In the genomic region with DNA sequence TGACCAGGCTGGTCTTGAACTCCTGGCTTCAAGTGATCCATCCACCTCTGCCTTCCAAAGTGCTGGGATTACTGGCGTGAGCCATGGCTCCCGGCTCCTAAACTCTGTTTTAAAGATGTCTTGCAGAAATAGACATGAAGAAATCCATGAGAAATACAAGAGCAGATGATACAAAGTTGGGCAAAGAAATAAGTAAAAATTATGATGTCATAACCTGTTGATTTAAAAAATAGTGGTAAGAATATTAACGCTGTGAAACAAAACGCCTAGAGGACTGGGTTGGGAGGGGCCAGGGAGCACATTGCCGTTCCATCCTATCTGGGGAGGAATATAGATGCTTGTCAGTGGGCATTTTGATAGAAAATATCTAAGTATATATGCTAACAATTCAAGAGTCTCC, we compare ENCODE assay signal across 21 cellular contexts. TPM values are rescaled to one million over a fixed set of nuclear protein-coding genes. Genes with fewer than 3 reads are reported as not detected.
A peak's percentile ranks its signal among the peaks of the same experiment; 100 is the strongest.
DNase-seq lines count a peak whose midpoint lies in the region; ATAC-seq and TF ChIP-seq lines count a peak whose summit lies in the region.
"Had no signal": no experiment of that assay in that cellular context is flagged by ENCODE, and none has a peak within 500 bp of the region (broad histone marks: within the 10 kb centered on the region; RNA-seq: fewer than 3 reads in every experiment).

No MANE protein-coding gene starts in this region.

- intact Hi-C loops in PC-3 (cut with micrococcal nuclease) = no loop called here

- H3K9me3 Mint-ChIP-seq in activated T-cell treated with anti-CD3 and anti-CD28 coated beads, Interleukin-2, amount 50 U/mL, for 24 hours = no peaks in the 10 kb centered on the region
- peaks cover 5% of the 10 kb centered on the region for H3K9me3 Mint-ChIP-seq in activated naive CD8-positive, alpha-beta T cell treated with anti-CD3 and anti-CD28 coated beads for 36 hours
- H3K9me3 Mint-ChIP-seq: mesothelial cell of epicardium had no signal

- POLR2A ChIA-PET in PC-3 (lab: Charles Lee; ENCODE audit: unreplicated experiment) = no interaction called here

- H3K9me2 ChIP-seq in PC-3 (replicated peaks; ENCODE audit: low read length) = no peaks in the 10 kb centered on the region

- no peaks in the 10 kb centered on the region for H4K20me1 ChIP-seq in PC-3 (ENCODE audit: low read length)

- no peak overlapping the region for H2AFZ ChIP-seq in PC-3 (ENCODE audit: low read length)

- no peaks in the 10 kb centered on the region for H3F3A ChIP-seq in PC-3 (ENCODE audit: low read length, unreplicated experiment)

- TF ChIP-seq CTCF in GM12865 (IDR thresholded peaks at IDR 0.05; ENCODE audit: insufficient read depth, low read depth, low read length, missing control alignments) (no peak), neutrophil (IDR thresholded peaks at IDR 0.05) (no peak), PC-3 (conservative IDR thresholded peaks at IDR 0.05; ENCODE audit: low read depth, low read length) (no peak)

- H3K4me1 Mint-ChIP-seq in activated T-cell treated with anti-CD3 and anti-CD28 coated beads, Interleukin-2, amount 50 U/mL, for 24 hours (ENCODE audit: low read depth) = peaks cover 74% of the 10 kb centered on the region
- peaks cover 59% of the 10 kb centered on the region for H3K4me1 Mint-ChIP-seq in activated naive CD8-positive, alpha-beta T cell treated with anti-CD3 and anti-CD28 coated beads for 36 hours

- no TSS peak for BruUV-seq in PC-3 (replicated peaks; lab: Mats Ljungman, UMichigan)

- H3K4me3 Mint-ChIP-seq in activated T-cell treated with anti-CD3 and anti-CD28 coated beads, Interleukin-2, amount 50 U/mL, for 24 hours = peak overlapping the region; percentile 94
- H3K4me3 Mint-ChIP-seq in activated naive CD8-positive, alpha-beta T cell treated with anti-CD3 and anti-CD28 coated beads for 36 hours = peak overlapping the region; percentile 94
- H3K4me3 Mint-ChIP-seq: mesothelial cell of epicardium had no signal

- DNase-seq in activated T-cell treated with anti-CD3 and anti-CD28 coated beads, Interleukin-2, amount 50 U/mL, for 24 hours = no peak
- no peak for DNase-seq in activated T-cell treated with anti-CD3 and anti-CD28 coated beads for 4 hours
- DNase-seq in GM12865 (ENCODE audit: low read depth) = no peak
- no peak for DNase-seq in activated naive CD8-positive, alpha-beta T cell treated with anti-CD3 and anti-CD28 coated beads for 36 hours
- no peak for DNase-seq in NCI-H774 (lab: John Stamatoyannopoulos, UW)
- no peak for DNase-seq in NCI-H146 (lab: John Stamatoyannopoulos, UW)
- no peak for DNase-seq in PC-3
- DNase-seq: activated CD4-positive, CD25-positive, alpha-beta regulatory T cell; amniotic stem cell; COR-L47; dorsolateral prefrontal cortex; NCI-H2029; NCI-H510A treated with DMSO at 0.1 percent for 48 hours; SHP77; stimulated activated naive CD4-positive, alpha-beta T cell treated with Interleukin-2 at 50 U/mL for 16 hours; upper lobe of left lung had no signal

- no peak overlapping the region for H3K9ac ChIP-seq in PC-3 (ENCODE audit: low read length)

- peaks cover 36% of the 10 kb centered on the region for H3K79me2 ChIP-seq in PC-3 (ENCODE audit: low read length)

- no peak for ATAC-seq in PC-3
- ATAC-seq: gastroesophageal sphincter, left cardiac atrium had no signal

- peaks cover 83 to 88% of the 10 kb centered on the region in 2 experiments for H3K4me1 ChIP-seq in neutrophil (ENCODE audit: control insufficient read depth in 1 of 2, insufficient read depth in 1 of 2, low read depth in 1 of 2, low read length in 1 of 2)
- peaks cover 36% of the 10 kb centered on the region for H3K4me1 ChIP-seq in PC-3 (ENCODE audit: insufficient read depth, low read length)
- H3K4me1 ChIP-seq: gastroesophageal sphincter had no signal

- no peaks in the 10 kb centered on the region for H3K27me3 Mint-ChIP-seq in activated T-cell treated with anti-CD3 and anti-CD28 coated beads, Interleukin-2, amount 50 U/mL, for 24 hours
- no peaks in the 10 kb centered on the region for H3K27me3 Mint-ChIP-seq in activated naive CD8-positive, alpha-beta T cell treated with anti-CD3 and anti-CD28 coated beads for 36 hours

- peaks cover 43% of the 10 kb centered on the region for H3K36me3 Mint-ChIP-seq in activated T-cell treated with anti-CD3 and anti-CD28 coated beads, Interleukin-2, amount 50 U/mL, for 24 hours (ENCODE audit: low read depth)
- H3K36me3 Mint-ChIP-seq in activated naive CD8-positive, alpha-beta T cell treated with anti-CD3 and anti-CD28 coated beads for 36 hours = peaks cover 43% of the 10 kb centered on the region
- H3K36me3 Mint-ChIP-seq: mesothelial cell of epicardium had no signal

- CTCF ChIA-PET in PC-3 (lab: Charles Lee) = no interaction called here

- H3K4me3 ChIP-seq in GM12865 (ENCODE audit: low read depth, low read length) = peak overlapping the region; percentile 78
- H3K4me3 ChIP-seq in neutrophil (ENCODE audit: low read depth in 1 of 2, low read length in 1 of 2) = peak overlapping the region; percentile 97 to 99
- no peak overlapping the region for H3K4me3 ChIP-seq in PC-3 (ENCODE audit: low read length)
- H3K4me3 ChIP-seq: cardiac muscle cell, gastroesophageal sphincter had no signal

- H3K27me3 ChIP-seq in neutrophil (no peaks in the 10 kb centered on the region), PC-3 (ENCODE audit: low read length) (no peaks in the 10 kb centered on the region)

- no peaks in the 10 kb centered on the region for H3K9me3 ChIP-seq in neutrophil
- no peaks in the 10 kb centered on the region for H3K9me3 ChIP-seq in PC-3 (ENCODE audit: low read length)
- H3K9me3 ChIP-seq: gastroesophageal sphincter, upper lobe of left lung had no signal

- peaks cover 19% of the 10 kb centered on the region for H3K36me3 ChIP-seq in neutrophil
- no peaks in the 10 kb centered on the region for H3K36me3 ChIP-seq in PC-3 (ENCODE audit: low read depth, low read length)
- H3K36me3 ChIP-seq: cardiac muscle cell, gastroesophageal sphincter, upper lobe of left lung had no signal

- H3K27ac ChIP-seq in neutrophil (peak overlapping the region; percentile 99), PC-3 (ENCODE audit: low read length) (no peak overlapping the region)
- H3K27ac ChIP-seq: cardiac muscle cell, dorsolateral prefrontal cortex, gastroesophageal sphincter had no signal

- H3K27ac Mint-ChIP-seq in activated T-cell treated with anti-CD3 and anti-CD28 coated beads, Interleukin-2, amount 50 U/mL, for 24 hours = peak overlapping the region; percentile 88
- H3K27ac Mint-ChIP-seq in activated naive CD8-positive, alpha-beta T cell treated with anti-CD3 and anti-CD28 coated beads for 36 hours = peak overlapping the region; percentile 84
- H3K27ac Mint-ChIP-seq: mesothelial cell of epicardium had no signal

- H3K4me2 ChIP-seq in PC-3 (ENCODE audit: low read length) = no peak overlapping the region

RNA-seq across cellular contexts. Expression of a gene that starts 1.2 kb away (rescaled TPM):
- 100 to 1,000 TPM; 223 to 234 TPM for total RNA-seq in activated naive CD8-positive, alpha-beta T cell treated with anti-CD3 and anti-CD28 coated beads for 36 hours
- 45.1 and 45.7 TPM in 2 replicates for total RNA-seq in PC-3 (2014; rRNA removed)

RNA-seq across cellular contexts. Expression of a gene that starts 17.9 kb away (rescaled TPM):
- 10 to 100 TPM; 85.9 to 93.6 TPM for total RNA-seq in activated naive CD8-positive, alpha-beta T cell treated with anti-CD3 and anti-CD28 coated beads for 36 hours
- 80.1 and 94.9 TPM in 2 replicates for total RNA-seq in PC-3 (2014; rRNA removed)

RNA-seq across cellular contexts. Expression of a gene that starts 48.4 kb away (rescaled TPM):
- total RNA-seq in activated naive CD8-positive, alpha-beta T cell treated with anti-CD3 and anti-CD28 coated beads for 36 hours = 10 to 100 TPM; 40.3 to 44.7 TPM
- total RNA-seq in PC-3 (2014; rRNA removed) = 330 and 455 TPM in 2 replicates
